16 cellular contexts compared by ENCODE assay signal in genomic region chr5:34692781-34693180, GRCh38. TPM values are rescaled to one million over a fixed set of nuclear protein-coding genes. Genes with fewer than 3 reads are reported as not detected.
A peak's percentile ranks its signal among the peaks of the same experiment; 100 is the strongest.
DNase-seq lines count a peak whose midpoint lies in the region; ATAC-seq, FAIRE-seq and TF ChIP-seq lines count a peak whose summit lies in the region.
"Had no signal": no experiment of that assay in that cellular context is flagged by ENCODE, and none has a peak within 500 bp of the region (broad histone marks: within the 10 kb centered on the region; RNA-seq: fewer than 3 reads in every experiment).

No MANE protein-coding gene starts in this region.

- no peak for TF ChIP-seq POLR2A in H1 (IDR thresholded peaks at IDR 0.05; ENCODE audit: control extremely low read depth in 1 of 2, low read depth in 2 of 2, low read length in 2 of 2)

- no peak overlapping the region for H4K5ac ChIP-seq in H1 (ENCODE audit: insufficient read length, low read depth, low read length)

- H3K9ac ChIP-seq in H1 (replicated peaks in 1 of 4; ENCODE audit: extremely low read depth in 1 of 4, low read depth in 3 of 4, low read length in 3 of 4) (no peak overlapping the region), smooth muscle cell (ENCODE audit: low read depth) (no peak overlapping the region)
- H3K9ac ChIP-seq: KMS-11 had no signal

- H3K79me2 ChIP-seq in H1 (ENCODE audit: control insufficient read depth in 1 of 2, insufficient read depth in 2 of 2, low read length in 2 of 2) (peaks cover 16 to 94% of the 10 kb centered on the region in 2 experiments), smooth muscle cell (ENCODE audit: low read depth) (peaks cover 91% of the 10 kb centered on the region)

- H4K8ac ChIP-seq in H1 (ENCODE audit: extremely low read depth, insufficient read depth, low read length), result no peak overlapping the region

- 0 out of 2 replicates have a peak overlapping the region, but pooled peaks have one; percentile 39 for H3K18ac ChIP-seq in H1 (ENCODE audit: extremely low read depth, low read length)

- WGBS in H1 (ENCODE audit: extremely low coverage in 1 of 2, insufficient coverage in 1 of 2, insufficient read length in 1 of 2, insufficient replicate concordance in 2 of 2, low coverage in 1 of 2, low lambda C conversion rate in 2 of 2, missing lambda C conversion rate in 1 of 2), 2 experiments, result 92% methylated on average over 6 of the region's 6 CpGs; no CpG with 5 or more reads in 1 of the 2 experiments
- 97% methylated on average over 6 of the region's 6 CpGs for WGBS in smooth muscle cell (ENCODE audit: low lambda C conversion rate)

- DNase-seq in NCI-H524 treated with DMSO at 0.1 percent for 48 hours (lab: John Stamatoyannopoulos, UW) (peak; percentile 1), H1 (ENCODE audit: low read depth in 1 of 2, low spot score in 2 of 2) (no peak), smooth muscle cell (lab: John Stamatoyannopoulos, UW; ENCODE audit: unreplicated experiment) (no peak), SK-N-DZ (ENCODE audit: low spot score) (no peak), epidermal melanocyte (ENCODE audit: insufficient read length, low spot score) (no peak), NCI-H2029 treated with DMSO at 0.1 percent for 48 hours (lab: John Stamatoyannopoulos, UW) (no peak)
- DNase-seq: CD4-positive, alpha-beta T cell; DMS79 treated with DMSO at 0.1 percent for 48 hours; NCI-H1436; NCI-H2081 treated with DMSO at 0.1 percent for 48 hours; NCI-H510A had no signal

- no peak overlapping the region for H3K4me2 ChIP-seq in H1 (ENCODE audit: insufficient read depth in 1 of 2, low read depth in 2 of 2, low read length in 2 of 2)
- H3K4me2 ChIP-seq in smooth muscle cell, result no peak overlapping the region
- H3K4me2 ChIP-seq: KMS-11 had no signal

- no peak for TF ChIP-seq EP300 in H1 (IDR thresholded peaks at IDR 0.05; ENCODE audit: borderline replicate concordance in 1 of 2, low read depth in 2 of 2, low read length in 2 of 2)

- no peak overlapping the region for H2BK120ac ChIP-seq in H1 (replicated peaks; ENCODE audit: low read depth, low read length)

- H3K4ac ChIP-seq in H1 (replicated peaks; ENCODE audit: insufficient read length, low read depth, low read length), result no peak overlapping the region

- 0 out of 2 replicates have a peak overlapping the region, but pooled peaks have one; percentile 23 for H2BK12ac ChIP-seq in H1 (ENCODE audit: low read depth, low read length)

- H3F3A ChIP-seq in smooth muscle cell (ENCODE audit: low read depth), result peaks cover 13% of the 10 kb centered on the region

- H3K27ac ChIP-seq in H1 (ENCODE audit: low read depth, low read length), result 0 out of 2 replicates have a peak overlapping the region, but pooled peaks have one; percentile 12
- H3K27ac ChIP-seq in smooth muscle cell (ENCODE audit: low read depth), result peak overlapping the region; percentile 98
- H3K27ac ChIP-seq: KMS-11 had no signal

- H3K79me1 ChIP-seq in H1 (ENCODE audit: low read depth, low read length), result no peaks in the 10 kb centered on the region; the same call in 1 of the 2 replicates

- H2BK20ac ChIP-seq in H1 (ENCODE audit: low read length), result no peak overlapping the region

- H3K36me3 ChIP-seq in H1 (ENCODE audit: control insufficient read depth in 2 of 4, insufficient read depth in 4 of 4, low read length in 3 of 4), result peaks cover 0 to 26% (median 13%) of the 10 kb centered on the region in 4 experiments; a peak in 7 of 8 replicates
- H3K36me3 ChIP-seq in smooth muscle cell (ENCODE audit: low read depth), result no peaks in the 10 kb centered on the region

- FAIRE-seq in H1 (lab: Jason Lieb, UNC), result no peak
- FAIRE-seq: G401.6, HepG2 had no signal

- no peak overlapping the region for H3K14ac ChIP-seq in H1 (ENCODE audit: insufficient read length)

- CTCF ChIA-PET in H1 (lab: Charles Lee; ENCODE audit: partially characterized antibody), result interaction anchor here (1.1 to 1.3 kb wide), 2 partner anchors 8 to 197 kb away, joined by 3 to 4 read pairs; no protein-coding TSS in a partner anchor

- H3K4me3 ChIP-seq in H1 (ENCODE audit: extremely low read depth in 1 of 4, insufficient read depth in 2 of 4, low read depth in 3 of 4, low read length in 4 of 4) (no peak overlapping the region), smooth muscle cell (no peak overlapping the region)

- H3K27me3 ChIP-seq in H1 (replicated peaks in 1 of 4; ENCODE audit: control insufficient read depth in 3 of 4, extremely low read depth in 1 of 4, insufficient read depth in 3 of 4, low read length in 3 of 4) (no peaks in the 10 kb centered on the region), smooth muscle cell (ENCODE audit: low read depth) (no peaks in the 10 kb centered on the region)

- POLR2A ChIA-PET in H1 (lab: Charles Lee; ENCODE audit: partially characterized antibody), result interaction anchor here (1.6 kb wide), 1 partner anchor 12 kb away, joined by 3 read pairs; no protein-coding TSS in a partner anchor

- H3K4me1 ChIP-seq in H1 (replicated peaks in 1 of 4; ENCODE audit: control insufficient read depth in 3 of 4, insufficient read depth in 4 of 4, low read length in 3 of 4) (peaks cover 0 to 13% (median 7%) of the 10 kb centered on the region in 4 experiments; a peak in 3 of 7 replicates), smooth muscle cell (ENCODE audit: low read depth) (peaks cover 12% of the 10 kb centered on the region)

- H4K20me1 ChIP-seq in H1 (replicated peaks in 1 of 2; ENCODE audit: control insufficient read depth in 1 of 2, insufficient read depth in 2 of 2, low read length in 2 of 2) (peaks cover 4 to 13% of the 10 kb centered on the region in 2 experiments), smooth muscle cell (ENCODE audit: low read depth) (peaks cover 60% of the 10 kb centered on the region)

- peak overlapping the region; percentile 50; the same call in 1 of the 2 replicates for H2BK5ac ChIP-seq in H1 (ENCODE audit: low read depth, low read length)

- H4K91ac ChIP-seq in H1 (replicated peaks; ENCODE audit: insufficient read length, low read length), result no peak overlapping the region

- no peak overlapping the region for H3K56ac ChIP-seq in H1 (replicated peaks; ENCODE audit: insufficient read length, low read depth, low read length)

- no peak overlapping the region for H3K23ac ChIP-seq in H1 (ENCODE audit: insufficient read length)

- no peaks in the 10 kb centered on the region for H3K23me2 ChIP-seq in H1 (ENCODE audit: low read depth, low read length)

- no peak for ATAC-seq in GM21786 (IDR thresholded peaks at IDR 0.05; ENCODE audit: unreplicated experiment)
- ATAC-seq: HepG2, Panc1 had no signal

- no peaks in the 10 kb centered on the region for H3K9me3 ChIP-seq in H1 (ENCODE audit: insufficient read depth in 2 of 2, low read depth in 1 of 2, low read length in 1 of 2)
- H3K9me3 ChIP-seq in smooth muscle cell (replicated peaks; ENCODE audit: low read depth), result no peaks in the 10 kb centered on the region

- TF ChIP-seq CTCF in H1 (IDR thresholded peaks at IDR 0.05; ENCODE audit: control extremely low read depth in 1 of 3, insufficient read depth in 1 of 3, low read depth in 1 of 3, low read length in 3 of 3), result no peak
- TF ChIP-seq CTCF in smooth muscle cell (IDR thresholded peaks at IDR 0.05; ENCODE audit: borderline replicate concordance, insufficient read depth, poor library complexity, severe bottlenecking), result no peak

- no peak overlapping the region for H2BK15ac ChIP-seq in H1 (ENCODE audit: low read length)

- no peak for TF ChIP-seq RAD21 in H1 (IDR thresholded peaks at IDR 0.05 in 1 of 2, conservative IDR thresholded peaks at IDR 0.05 in 1 of 2; ENCODE audit: low read depth in 2 of 2, low read length in 2 of 2)

- no peak overlapping the region for H2AFZ ChIP-seq in H1 (ENCODE audit: low read length)
- H2AFZ ChIP-seq in smooth muscle cell (ENCODE audit: low read depth), result no peak overlapping the region

- no peak overlapping the region for H2AK5ac ChIP-seq in H1 (ENCODE audit: low read depth, low read length)

TF ChIP-seq in H1, 55 proteins besides CTCF, POLR2A, EP300 and RAD21:
- TF ChIP-seq JUN (IDR thresholded peaks at IDR 0.05; ENCODE audit: low read depth, low read length), result no peak
TF ChIP-seq in H1: peak in this region for 0.

RNA-seq across cellular contexts. Expression of gene RAI14, which starts 36.7 kb away (rescaled TPM):
- total RNA-seq in H1 (2021; fragmentation: NEBNext Ultra II Directional; extraction: Animal tissue kit (Norgen Biotek cat#: 25700)), result 210 and 216 TPM in 2 replicates
- polyA plus RNA-seq in H1 (2011; rRNA removed) (48.4 and 54.7 TPM in 2 replicates), smooth muscle cell (111 and 113 TPM in 2 replicates)
- polyA plus RNA-seq in H1 (2011; cell fraction: cytosol; rRNA removed), result 85.7 TPM
- 309 TPM for polyA plus RNA-seq in H1 (2011; cell fraction: nucleus; rRNA removed)
- polyA plus RNA-seq in H1 (2012, experiment 1 of 2), result 92.2 to 129 TPM (median 115 TPM) in 4 replicates
- 5.2 TPM for polyA plus RNA-seq in H1 (2012, experiment 2 of 2)
- 122 TPM for polyA plus RNA-seq in H1 (2013, experiment 1 of 2)
- 118 TPM for polyA plus RNA-seq in H1 (2013, experiment 2 of 2)
- 477 and 553 TPM in 2 replicates for polyA minus RNA-seq in H1 (2011; rRNA and poly(A)+ RNA removed)
- 88.9 TPM for polyA minus RNA-seq in H1 (2011; cell fraction: cytosol; rRNA and poly(A)+ RNA removed)
- 219 TPM for polyA minus RNA-seq in H1 (2011; cell fraction: nucleus; rRNA and poly(A)+ RNA removed)
- 209 and 211 TPM in 2 replicates for total RNA-seq in smooth muscle cell
- polyA plus RNA-seq in SK-N-DZ (2014; cell fraction: cytosol; rRNA removed), result 46.3 and 49.9 TPM in 2 replicates
- polyA plus RNA-seq in SK-N-DZ (2014; cell fraction: nucleus; rRNA removed), result 29.4 and 38.7 TPM in 2 replicates
